In the genomic region with DNA sequence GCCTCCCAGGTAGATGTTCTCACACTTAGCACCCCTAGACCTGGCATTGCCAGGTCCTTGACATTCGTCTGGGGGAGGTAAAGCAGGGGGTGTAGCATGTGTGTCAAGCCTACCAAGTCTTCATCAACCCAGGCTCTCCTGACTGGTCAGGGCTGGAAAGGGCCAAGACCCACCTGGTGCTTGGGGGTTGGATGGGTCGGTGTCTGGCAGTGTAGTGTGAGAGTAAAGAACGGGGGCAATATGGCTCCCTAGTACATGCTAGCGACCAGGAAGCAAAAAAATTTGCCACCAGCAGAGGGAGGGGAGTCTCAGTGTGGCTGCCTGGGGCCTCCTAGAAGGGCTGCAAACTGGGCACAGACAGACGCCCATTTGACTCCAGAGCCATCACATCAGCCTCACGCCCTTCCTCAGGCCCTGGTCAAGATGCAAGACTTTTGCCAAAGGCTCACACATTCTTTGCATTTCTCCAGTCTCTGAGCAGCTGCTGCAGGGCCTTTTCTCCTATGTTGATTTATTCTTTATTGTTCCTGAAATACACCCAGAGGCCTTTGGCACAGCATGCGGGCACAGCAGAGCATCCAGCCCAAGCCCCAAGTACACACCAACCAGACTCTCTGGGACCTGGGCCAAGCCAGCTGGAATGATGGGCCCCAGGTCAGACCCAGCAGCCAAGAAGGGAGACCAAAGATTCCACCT, we compare ENCODE assay signal across 8 cellular contexts. TPM values are rescaled to one million over a fixed set of nuclear protein-coding genes. Genes with fewer than 3 reads are reported as not detected.
DNase-seq lines count a peak whose midpoint lies in the region; ATAC-seq and TF ChIP-seq lines count a peak whose summit lies in the region.

No MANE protein-coding gene starts in this region.

- H3K4me1 ChIP-seq in left ventricle myocardium inferior = peaks cover 100% of the 10 kb centered on the region

- no peaks in the 10 kb centered on the region for H3K27me3 Mint-ChIP-seq in Calu3 (ENCODE audit: unreplicated experiment)
- no peaks in the 10 kb centered on the region for H3K27me3 Mint-ChIP-seq in activated naive CD8-positive, alpha-beta T cell treated with anti-CD3 and anti-CD28 coated beads, Interleukin-2, amount 50 U/mL, for 24 hours

- peak overlapping the region; percentile 100 for H3K27ac ChIP-seq in left ventricle myocardium inferior (replicated peaks)
- peak overlapping the region; percentile 3 to 99 (median 84) for H3K27ac ChIP-seq in skin epidermis

- peak overlapping the region; percentile 73 for H3K4me3 Mint-ChIP-seq in Calu3 (ENCODE audit: low read depth, unreplicated experiment)
- peak overlapping the region; percentile 91 for H3K4me3 Mint-ChIP-seq in activated naive CD8-positive, alpha-beta T cell treated with anti-CD3 and anti-CD28 coated beads, Interleukin-2, amount 50 U/mL, for 24 hours

- peak overlapping the region; percentile 83 for H3K27ac Mint-ChIP-seq in Calu3 (ENCODE audit: unreplicated experiment)
- H3K27ac Mint-ChIP-seq in activated naive CD8-positive, alpha-beta T cell treated with anti-CD3 and anti-CD28 coated beads, Interleukin-2, amount 50 U/mL, for 24 hours = peak overlapping the region; percentile 97

- H3K4me3 ChIP-seq in MG63 (no peak overlapping the region), left ventricle myocardium inferior (peak overlapping the region; percentile 51), skin epidermis (no peak overlapping the region)

- BruUV-seq in Calu3 (replicated peaks; lab: Mats Ljungman, UMichigan) = no TSS peak

- intact Hi-C loops in Calu3 (cut with micrococcal nuclease; ENCODE audit: unreplicated experiment) = no loop called here
- intact Hi-C loops in left ventricle myocardium inferior (cut with micrococcal nuclease) = loop anchor here (5.0 kb wide), 1 partner anchor 35 kb away; no protein-coding TSS in a partner anchor

- no peaks in the 10 kb centered on the region for H3K9me3 ChIP-seq in MG63
- no peaks in the 10 kb centered on the region for H3K9me3 ChIP-seq in left ventricle myocardium inferior (replicated peaks)

- H3K4me1 Mint-ChIP-seq in Calu3 (ENCODE audit: low read depth, unreplicated experiment) = peaks cover 77% of the 10 kb centered on the region
- H3K4me1 Mint-ChIP-seq in activated naive CD8-positive, alpha-beta T cell treated with anti-CD3 and anti-CD28 coated beads, Interleukin-2, amount 50 U/mL, for 24 hours = peaks cover 98% of the 10 kb centered on the region

- ATAC-seq in activated naive CD8-positive, alpha-beta T cell treated with anti-CD3 and anti-CD28 coated beads, Interleukin-2, amount 50 U/mL, for 24 hours = no peak
- no peak for ATAC-seq in GM19351 (IDR thresholded peaks at IDR 0.05; ENCODE audit: unreplicated experiment)

- no peaks in the 10 kb centered on the region for H3K9me3 Mint-ChIP-seq in Calu3 (ENCODE audit: low read depth, unreplicated experiment)
- H3K9me3 Mint-ChIP-seq in activated naive CD8-positive, alpha-beta T cell treated with anti-CD3 and anti-CD28 coated beads, Interleukin-2, amount 50 U/mL, for 24 hours = no peaks in the 10 kb centered on the region

- peaks cover 27% of the 10 kb centered on the region for H3K36me3 Mint-ChIP-seq in Calu3 (ENCODE audit: insufficient read depth, unreplicated experiment)
- peaks cover 24% of the 10 kb centered on the region for H3K36me3 Mint-ChIP-seq in activated naive CD8-positive, alpha-beta T cell treated with anti-CD3 and anti-CD28 coated beads, Interleukin-2, amount 50 U/mL, for 24 hours (ENCODE audit: low read depth)

- H3K36me3 ChIP-seq in MG63 (peaks cover 5% of the 10 kb centered on the region; the same call in 1 of the 2 replicates), left ventricle myocardium inferior (no peaks in the 10 kb centered on the region)

- no peaks in the 10 kb centered on the region for H3K27me3 ChIP-seq in MG63
- H3K27me3 ChIP-seq in left ventricle myocardium inferior (ENCODE audit: low read depth) = no peaks in the 10 kb centered on the region

- no peak for TF ChIP-seq CTCF in Calu3 (IDR thresholded peaks at IDR 0.05; ENCODE audit: unreplicated experiment)
- no peak for TF ChIP-seq CTCF in left ventricle myocardium inferior (IDR thresholded peaks at IDR 0.05; ENCODE audit: borderline replicate concordance)

- peak; percentile 48 for DNase-seq in Calu3
- peak; percentile 94 for DNase-seq in MG63
- DNase-seq in activated naive CD8-positive, alpha-beta T cell treated with anti-CD3 and anti-CD28 coated beads, Interleukin-2, amount 50 U/mL, for 24 hours = no peak
- peak; percentile 81 for DNase-seq in left ventricle myocardium inferior
- DNase-seq in GOT3 (lab: John Stamatoyannopoulos, UW) = no peak
- no peak for DNase-seq in SIG-M5 treated with dmso at 0.1 percent for 504 hours (lab: John Stamatoyannopoulos, UW; ENCODE audit: unreplicated experiment)

- CTCF ChIA-PET in Calu3 (lab: Charles Lee) = interaction anchor here (0.9 to 3.8 kb wide), 5 partner anchors 11 to 115 kb away, joined by 3 to 23 read pairs (median 4); no protein-coding TSS in a partner anchor

RNA-seq across cellular contexts. Expression of gene PNMA1, which starts 38.3 kb away (rescaled TPM):
- total RNA-seq in Calu3 (2022) (37.2 and 37.9 TPM in 2 replicates), left ventricle myocardium inferior (19.2 TPM)
- total RNA-seq in MG63 (2014; rRNA removed; shearing (Covaris generic); ENCODE audit: low replicate concordance) = 22.1 and 38.5 TPM in 2 replicates

Comparison
In these comparisons a context has a peak if more than half of its experiments do, and no peak if none do; other contexts are left out.
1. DNase-seq: peak in Calu3 (single experiment), MG63 (single experiment) and left ventricle myocardium inferior (single experiment); none in activated naive CD8-positive, alpha-beta T cell treated with anti-CD3 and anti-CD28 coated beads, Interleukin-2, amount 50 U/mL, for 24 hours (single experiment), GOT3 (single experiment) and SIG-M5 treated with dmso at 0.1 percent for 504 hours (single experiment).